ENCODE assay signal across 23 cellular contexts in the genomic region with DNA sequence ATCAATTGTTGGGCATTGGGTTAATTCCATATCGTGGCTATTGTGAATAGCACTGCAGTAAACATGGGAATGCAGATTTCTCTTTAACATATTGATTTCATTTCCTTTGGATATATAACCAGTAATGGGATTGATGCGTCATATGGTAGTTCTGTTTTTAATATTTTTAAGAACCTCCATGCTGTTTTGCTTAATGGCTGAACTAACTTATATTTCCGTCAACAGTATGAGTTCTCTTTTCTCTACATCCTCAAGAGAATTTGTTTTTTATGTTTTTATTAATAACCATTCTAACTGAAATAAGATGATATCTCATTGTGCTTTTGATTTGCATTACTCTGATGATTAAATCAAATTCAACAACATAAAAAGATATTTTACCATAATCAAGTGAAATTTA.
"Had no signal": no experiment of that assay in that cellular context is flagged by ENCODE, and none has a peak within 500 bp of the region (broad histone marks: within the 10 kb centered on the region; RNA-seq: fewer than 3 reads in every experiment).

No MANE protein-coding gene starts in this region.

- DNase-seq: IMR-90, Kasumi-1, MM.1S, NCI-H1092 treated with DMSO at 0.1 percent for 48 hours, NCI-H1436, NCI-H187, NCI-H2029, NCI-H2081 treated with DMSO at 0.1 percent for 48 hours, NCI-H2171, NCI-H226, NCI-H446, NCI-H510A, NCI-H524 treated with DMSO at 0.1 percent for 48 hours, NCI-H69, NCI-H774, Right ventricle myocardium superior, RPMI8226, SIG-M5 had no signal

- H3K27ac ChIP-seq: KMS-11, SJSA1, SK-N-MC had no signal

- H3K4me2 ChIP-seq: KMS-11 had no signal

- H3K27me3 ChIP-seq: SJSA1 had no signal

- H3K36me3 ChIP-seq: SJSA1 had no signal

- H3K9ac ChIP-seq: KMS-11 had no signal

- H3K9me3 ChIP-seq: SJSA1 had no signal

- H3K4me1 ChIP-seq: SJSA1 had no signal

- H3K4me3 ChIP-seq: SJSA1, SK-N-MC had no signal

- FAIRE-seq: HepG2, RCC 7860 had no signal
